Comparison of ENCODE assay signal across 17 cellular contexts in the genomic region with DNA sequence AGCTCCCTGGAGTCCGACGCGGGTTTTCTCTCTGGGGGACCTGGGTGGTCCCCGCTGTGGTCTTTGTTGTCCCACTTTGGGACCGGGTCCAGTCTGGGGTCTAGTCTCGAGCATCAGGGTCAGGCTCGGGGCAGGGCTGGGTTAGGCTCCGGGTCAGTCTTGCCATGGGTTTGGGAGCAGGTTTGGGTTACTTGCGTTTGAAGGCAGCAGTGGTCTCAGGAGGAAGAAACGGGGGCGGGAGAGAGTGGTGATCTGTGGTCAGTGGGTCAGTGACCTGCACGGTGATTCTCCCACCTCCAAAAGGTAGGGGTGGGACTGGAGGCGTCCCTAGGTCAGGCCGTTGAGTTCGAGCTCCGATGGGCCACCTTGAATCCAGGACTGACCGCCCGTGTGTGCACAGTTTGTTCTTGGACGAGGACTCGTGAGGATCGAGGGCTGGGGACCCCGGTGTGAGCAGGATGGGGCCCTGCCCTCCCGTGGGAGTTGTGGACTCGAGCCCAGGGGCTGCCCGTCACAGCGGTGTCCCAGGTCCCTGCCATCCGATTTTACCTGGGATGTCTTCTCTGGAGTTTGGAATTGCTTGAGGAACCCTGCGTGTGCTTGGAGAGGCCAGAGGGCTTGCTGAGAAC. TPM values are rescaled to one million over a fixed set of nuclear protein-coding genes. Genes with fewer than 3 reads are reported as not detected.
A peak's percentile ranks its signal among the peaks of the same experiment; 100 is the strongest.
DNase-seq lines count a peak whose midpoint lies in the region; ATAC-seq and TF ChIP-seq lines count a peak whose summit lies in the region.
"Had no signal": no experiment of that assay in that cellular context is flagged by ENCODE, and none has a peak within 500 bp of the region (broad histone marks: within the 10 kb centered on the region; RNA-seq: fewer than 3 reads in every experiment).

No MANE protein-coding gene starts in this region.

- H3K27me3 ChIP-seq in GM23338 (ENCODE audit: insufficient read depth), result no peaks in the 10 kb centered on the region

- no peak for ATAC-seq in GM23338
- ATAC-seq in activated CD8-positive, alpha-beta T cell treated with anti-CD3 and anti-CD28 coated beads, Interleukin-2, amount 10 ng/mL, durations not matched to agents 7 days and 5 days, result no peak
- no peak for ATAC-seq in naive thymus-derived CD8-positive, alpha-beta T cell
- no peak for ATAC-seq in GM18502 (IDR thresholded peaks at IDR 0.05; ENCODE audit: poor library complexity, unreplicated experiment)
- ATAC-seq: HCT116 had no signal

- H4K20me1 ChIP-seq in GM23338 (replicated peaks; ENCODE audit: insufficient read depth), result peaks cover 8% of the 10 kb centered on the region

- no peaks in the 10 kb centered on the region for H3K9me2 ChIP-seq in GM23338 (ENCODE audit: insufficient read depth)

- DNase-seq in T-helper 1 cell, result no peak
- no peak for DNase-seq in GM23338 (ENCODE audit: low spot score)
- no peak for DNase-seq in activated CD8-positive, alpha-beta T cell treated with anti-CD3 and anti-CD28 coated beads, Interleukin-2, amount 10 ng/mL, durations not matched to agents 7 days and 5 days
- DNase-seq in naive thymus-derived CD8-positive, alpha-beta T cell, result no peak
- no peak for DNase-seq in posterior cingulate gyrus
- no peak for DNase-seq in SIG-M5 (lab: John Stamatoyannopoulos, UW)
- DNase-seq: 8988T, anterior cingulate cortex, NCI-H1930, NCI-H524 treated with DMSO at 0.1 percent for 48 hours, small intestine, T1000 had no signal

- H3K4me3 Mint-ChIP-seq in T-helper 1 cell treated with Interleukin-12 subunit alpha and Interleukin-12 subunit beta and Interleukin-4 antibody, amounts not matched to agents 30 μg/mL and 1 μg/mL, for 36 hours, result peak overlapping the region; percentile 14
- peak overlapping the region; percentile 57; the same call in 1 of the 3 replicates for H3K4me3 Mint-ChIP-seq in GM23338
- peak overlapping the region; percentile 70 for H3K4me3 Mint-ChIP-seq in activated CD8-positive, alpha-beta T cell treated with anti-CD3 and anti-CD28 coated beads, Interleukin-2, amount 10 ng/mL, durations not matched to agents 7 days and 5 days
- H3K4me3 Mint-ChIP-seq in naive thymus-derived CD8-positive, alpha-beta T cell, result peak overlapping the region; percentile 25 to 91 (median 77)

- peaks cover 10% of the 10 kb centered on the region; the same call in 1 of the 2 replicates for H3F3A ChIP-seq in GM23338 (replicated peaks; ENCODE audit: low read depth)

- peak overlapping the region; percentile 45 for H3K27ac Mint-ChIP-seq in T-helper 1 cell treated with Interleukin-12 subunit alpha and Interleukin-12 subunit beta and Interleukin-4 antibody, amounts not matched to agents 30 μg/mL and 1 μg/mL, for 36 hours
- no peak overlapping the region for H3K27ac Mint-ChIP-seq in GM23338
- H3K27ac Mint-ChIP-seq in activated CD8-positive, alpha-beta T cell treated with anti-CD3 and anti-CD28 coated beads, Interleukin-2, amount 10 ng/mL, durations not matched to agents 7 days and 5 days, result peak overlapping the region; percentile 83
- peak overlapping the region in 6 of 10 donors; percentile 27 to 85 (median 74) for H3K27ac Mint-ChIP-seq in naive thymus-derived CD8-positive, alpha-beta T cell

- H3K27me3 Mint-ChIP-seq in T-helper 1 cell treated with Interleukin-12 subunit alpha and Interleukin-12 subunit beta and Interleukin-4 antibody, amounts not matched to agents 30 μg/mL and 1 μg/mL, for 36 hours (ENCODE audit: low read depth), result no peaks in the 10 kb centered on the region
- peaks cover 13% of the 10 kb centered on the region for H3K27me3 Mint-ChIP-seq in GM23338 (ENCODE audit: insufficient read depth, low read depth, poor library complexity)
- H3K27me3 Mint-ChIP-seq in activated CD8-positive, alpha-beta T cell treated with anti-CD3 and anti-CD28 coated beads, Interleukin-2, amount 10 ng/mL, durations not matched to agents 7 days and 5 days (ENCODE audit: low read depth), result no peaks in the 10 kb centered on the region
- no peaks in the 10 kb centered on the region for H3K27me3 Mint-ChIP-seq in naive thymus-derived CD8-positive, alpha-beta T cell

- H2AFZ ChIP-seq in GM23338, result no peak overlapping the region

- POLR2A ChIA-PET in activated CD8-positive, alpha-beta T cell treated with anti-CD3 and anti-CD28 coated beads, Interleukin-2, amount 10 ng/mL, durations not matched to agents 7 days and 5 days (lab: Charles Lee), result no interaction called here
- POLR2A ChIA-PET in naive thymus-derived CD8-positive, alpha-beta T cell (lab: Charles Lee), result no interaction called here

- H3K36me3 ChIP-seq in GM23338 (ENCODE audit: insufficient read depth), result no peaks in the 10 kb centered on the region

- no peak for TF ChIP-seq CTCF in GM23338 (conservative IDR thresholded peaks at IDR 0.05; ENCODE audit: low read depth in 2 of 2)

- H3K4me1 Mint-ChIP-seq in T-helper 1 cell treated with Interleukin-12 subunit alpha and Interleukin-12 subunit beta and Interleukin-4 antibody, amounts not matched to agents 30 μg/mL and 1 μg/mL, for 36 hours (ENCODE audit: low read depth), result peaks cover 21% of the 10 kb centered on the region
- peaks cover 18% of the 10 kb centered on the region for H3K4me1 Mint-ChIP-seq in GM23338
- peaks cover 31% of the 10 kb centered on the region for H3K4me1 Mint-ChIP-seq in activated CD8-positive, alpha-beta T cell treated with anti-CD3 and anti-CD28 coated beads, Interleukin-2, amount 10 ng/mL, durations not matched to agents 7 days and 5 days (ENCODE audit: low read depth)
- H3K4me1 Mint-ChIP-seq in naive thymus-derived CD8-positive, alpha-beta T cell, result peaks cover 14 to 36% (median 33%) of the 10 kb centered on the region in 4 donors

- CTCF ChIA-PET in activated CD8-positive, alpha-beta T cell treated with anti-CD3 and anti-CD28 coated beads, Interleukin-2, amount 10 ng/mL, durations not matched to agents 7 days and 5 days (lab: Charles Lee), result no interaction called here

- no peak overlapping the region for H3K27ac ChIP-seq in GM23338 (ENCODE audit: low read depth)
- H3K27ac ChIP-seq: coronary artery, HL-60 had no signal

- peaks cover 6% of the 10 kb centered on the region for H3K4me1 ChIP-seq in GM23338 (ENCODE audit: insufficient read depth)

- peaks cover 24% of the 10 kb centered on the region for H3K36me3 Mint-ChIP-seq in T-helper 1 cell treated with Interleukin-12 subunit alpha and Interleukin-12 subunit beta and Interleukin-4 antibody, amounts not matched to agents 30 μg/mL and 1 μg/mL, for 36 hours (ENCODE audit: low read depth)
- H3K36me3 Mint-ChIP-seq in GM23338 (ENCODE audit: low read depth), result peaks cover 21% of the 10 kb centered on the region
- peaks cover 24% of the 10 kb centered on the region for H3K36me3 Mint-ChIP-seq in activated CD8-positive, alpha-beta T cell treated with anti-CD3 and anti-CD28 coated beads, Interleukin-2, amount 10 ng/mL, durations not matched to agents 7 days and 5 days (ENCODE audit: low read depth)
- peaks cover 0 to 11% (median 0%) of the 10 kb centered on the region in 3 donors for H3K36me3 Mint-ChIP-seq in naive thymus-derived CD8-positive, alpha-beta T cell

- intact Hi-C loops in posterior cingulate gyrus (cut with DNase I), result loop anchor here (5.0 kb wide), 1 partner anchor 77 kb away; no protein-coding TSS in a partner anchor

- H3K4me2 ChIP-seq in GM23338, result no peak overlapping the region

- peaks cover 29% of the 10 kb centered on the region for H3K79me2 ChIP-seq in GM23338 (replicated peaks; ENCODE audit: insufficient read depth)

- no peak overlapping the region for H3K4me3 ChIP-seq in GM23338
- H3K4me3 ChIP-seq: coronary artery had no signal

- H3K9me3 Mint-ChIP-seq in T-helper 1 cell treated with Interleukin-12 subunit alpha and Interleukin-12 subunit beta and Interleukin-4 antibody, amounts not matched to agents 30 μg/mL and 1 μg/mL, for 36 hours, result no peaks in the 10 kb centered on the region
- peaks cover 10% of the 10 kb centered on the region for H3K9me3 Mint-ChIP-seq in GM23338
- H3K9me3 Mint-ChIP-seq in activated CD8-positive, alpha-beta T cell treated with anti-CD3 and anti-CD28 coated beads, Interleukin-2, amount 10 ng/mL, durations not matched to agents 7 days and 5 days (ENCODE audit: insufficient read depth), result no peaks in the 10 kb centered on the region
- no peaks in the 10 kb centered on the region for H3K9me3 Mint-ChIP-seq in naive thymus-derived CD8-positive, alpha-beta T cell

RNA-seq across cellular contexts. Expression of gene B3GALT6, which starts 2.3 kb away (rescaled TPM):
- total RNA-seq in GM23338 (2014; rRNA removed; shearing (Covaris generic)), result 26.5 and 33.5 TPM in 2 replicates
- 5.5 and 9.3 TPM in 2 replicates for polyA plus RNA-seq in GM23338 (2016; fragmentation: Nextera tagmentation; extraction: Ambion mirVana)
- 10 to 100 TPM; 21.2 to 22.4 TPM for total RNA-seq in activated CD8-positive, alpha-beta T cell treated with anti-CD3 and anti-CD28 coated beads, Interleukin-2, amount 10 ng/mL, durations not matched to agents 7 days and 5 days
- 10 to 100 TPM; 21.4 to 23.6 TPM for total RNA-seq in naive thymus-derived CD8-positive, alpha-beta T cell
- 10 to 100 TPM in 2 of 3 donors, 1 to 10 TPM in 1; 8.8 to 24.6 (median 14.6) TPM for polyA plus RNA-seq in naive thymus-derived CD8-positive, alpha-beta T cell

RNA-seq across cellular contexts. Expression of gene SDF4, which starts 2.5 kb away (rescaled TPM):
- total RNA-seq in GM23338 (2014; rRNA removed; shearing (Covaris generic)), result 51.6 and 62.6 TPM in 2 replicates
- 45.0 and 49.2 TPM in 2 replicates for polyA plus RNA-seq in GM23338 (2016; fragmentation: Nextera tagmentation; extraction: Ambion mirVana)
- 10 to 100 TPM; 96.9 to 99.3 TPM for total RNA-seq in activated CD8-positive, alpha-beta T cell treated with anti-CD3 and anti-CD28 coated beads, Interleukin-2, amount 10 ng/mL, durations not matched to agents 7 days and 5 days
- total RNA-seq in naive thymus-derived CD8-positive, alpha-beta T cell, result 100 to 1,000 TPM; 110 to 115 TPM
- 10 to 100 TPM; 73.8 to 86.3 (median 76.7) TPM for polyA plus RNA-seq in naive thymus-derived CD8-positive, alpha-beta T cell

RNA-seq across cellular contexts. Expression of gene C1QTNF12, which starts 12.2 kb away (rescaled TPM):
- total RNA-seq in GM23338 (2014; rRNA removed; shearing (Covaris generic)), result 3.0 and 4.1 TPM in 2 replicates
- 4.1 and 4.2 TPM in 2 replicates for polyA plus RNA-seq in GM23338 (2016; fragmentation: Nextera tagmentation; extraction: Ambion mirVana)
- 1 to 10 TPM; 1.8 to 2.2 TPM for total RNA-seq in activated CD8-positive, alpha-beta T cell treated with anti-CD3 and anti-CD28 coated beads, Interleukin-2, amount 10 ng/mL, durations not matched to agents 7 days and 5 days
- total RNA-seq in naive thymus-derived CD8-positive, alpha-beta T cell, result 1 to 10 TPM; 5.0 to 7.1 TPM
- under 1 TPM in 1 of 3 donors, not detected in 2; 0.22 TPM for polyA plus RNA-seq in naive thymus-derived CD8-positive, alpha-beta T cell

RNA-seq across cellular contexts. Expression of gene TNFRSF4, which starts 20.3 kb away (rescaled TPM):
- not detected in 2 replicates for total RNA-seq in GM23338 (2014; rRNA removed; shearing (Covaris generic))
- polyA plus RNA-seq in GM23338 (2016; fragmentation: Nextera tagmentation; extraction: Ambion mirVana), result not detected in 2 replicates
- 1 to 10 TPM; 1.6 to 2.9 TPM for total RNA-seq in activated CD8-positive, alpha-beta T cell treated with anti-CD3 and anti-CD28 coated beads, Interleukin-2, amount 10 ng/mL, durations not matched to agents 7 days and 5 days
- under 1 TPM; 0.44 to 0.73 TPM for total RNA-seq in naive thymus-derived CD8-positive, alpha-beta T cell
- polyA plus RNA-seq in naive thymus-derived CD8-positive, alpha-beta T cell, result under 1 TPM; 0.30 to 0.62 (median 0.30) TPM

RNA-seq across cellular contexts. Expression of gene TNFRSF18, which starts 27.9 kb away (rescaled TPM):
- total RNA-seq in GM23338 (2014; rRNA removed; shearing (Covaris generic)), result 0.58 and 1.5 TPM in 2 replicates
- polyA plus RNA-seq in GM23338 (2016; fragmentation: Nextera tagmentation; extraction: Ambion mirVana), result 0.56 and 1.1 TPM in 2 replicates
- 10 to 100 TPM; 17.5 to 18.8 TPM for total RNA-seq in activated CD8-positive, alpha-beta T cell treated with anti-CD3 and anti-CD28 coated beads, Interleukin-2, amount 10 ng/mL, durations not matched to agents 7 days and 5 days
- total RNA-seq in naive thymus-derived CD8-positive, alpha-beta T cell, result 1 to 10 TPM; 1.5 to 1.6 TPM
- 1 to 10 TPM in 1 of 3 donors, not detected in 2; 2.3 TPM for polyA plus RNA-seq in naive thymus-derived CD8-positive, alpha-beta T cell

Comparison
In these comparisons a context has a peak if more than half of its experiments do, and no peak if none do; other contexts are left out.
1. H3K4me3 Mint-ChIP-seq: peak in every context shown above with its lines; median percentile 77 in naive thymus-derived CD8-positive, alpha-beta T cell; 70 in activated CD8-positive, alpha-beta T cell treated with anti-CD3 and anti-CD28 coated beads, Interleukin-2, amount 10 ng/mL, durations not matched to agents 7 days and 5 days; 57 in GM23338; 14 in T-helper 1 cell treated with Interleukin-12 subunit alpha and Interleukin-12 subunit beta and Interleukin-4 antibody, amounts not matched to agents 30 μg/mL and 1 μg/mL, for 36 hours.